In genomic region chr16:19093631-19094541, GRCh38 we compare ENCODE assay signal across 1 cellular context.
A peak's percentile ranks its signal among the peaks of the same experiment; 100 is the strongest.
TF ChIP-seq lines count a peak whose summit lies in the region.

No MANE protein-coding gene starts in this region.

TF ChIP-seq in HepG2, 621 proteins besides CTCF, POLR2A, EP300 and RAD21 (continued from another document and continues in another):
- TF ChIP-seq ZNF770 (CRISPR knock-in tag; IDR thresholded peaks at IDR 0.05) (no peak), SIX4 (CRISPR knock-in tag; IDR thresholded peaks at IDR 0.05) (0 out of 2 replicates have a peak, but pooled peaks have one; percentile 17), CREM (IDR thresholded peaks at IDR 0.05) (peak; percentile 30; the same call in 1 of the 2 replicates), CREM (CRISPR knock-in tag; IDR thresholded peaks at IDR 0.05) (no peak), HMGA1 (CRISPR knock-in tag; conservative IDR thresholded peaks at IDR 0.05) (no peak), KLF15 (CRISPR knock-in tag; IDR thresholded peaks at IDR 0.05; ENCODE audit: borderline replicate concordance) (no peak), ZNF230 (CRISPR knock-in tag; IDR thresholded peaks at IDR 0.05) (no peak), ZFP91 (CRISPR knock-in tag; IDR thresholded peaks at IDR 0.05; ENCODE audit: borderline replicate concordance) (no peak), DDIT3 (CRISPR knock-in tag; IDR thresholded peaks at IDR 0.05) (no peak), THAP8 (CRISPR knock-in tag; IDR thresholded peaks at IDR 0.05; ENCODE audit: borderline replicate concordance) (no peak), FOXP4 (CRISPR knock-in tag; IDR thresholded peaks at IDR 0.05) (peak; percentile 26; the same call in 1 of the 2 replicates), PPARG (CRISPR knock-in tag; conservative IDR thresholded peaks at IDR 0.05) (peak; percentile 85), MAZ (IDR thresholded peaks at IDR 0.05; ENCODE audit: borderline replicate concordance, low read depth, low read length) (peak; percentile 27; the same call in 1 of the 2 replicates), MAZ (CRISPR knock-in tag; IDR thresholded peaks at IDR 0.05; ENCODE audit: low read depth) (no peak; the same call in 1 of the 2 replicates), ELF3 (CRISPR knock-in tag; IDR thresholded peaks at IDR 0.05) (peak; percentile 55; the same call in 1 of the 2 replicates), TRIM24 (CRISPR knock-in tag; IDR thresholded peaks at IDR 0.05) (no peak), ZNF496 (CRISPR knock-in tag; IDR thresholded peaks at IDR 0.05; ENCODE audit: insufficient replicate concordance) (no peak), ZNF350 (CRISPR knock-in tag; IDR thresholded peaks at IDR 0.05; ENCODE audit: borderline replicate concordance, low read depth) (peak; percentile 25; the same call in 1 of the 2 replicates), ARHGAP35 (CRISPR knock-in tag; IDR thresholded peaks at IDR 0.05; ENCODE audit: borderline replicate concordance) (no peak), STAT6 (CRISPR knock-in tag; IDR thresholded peaks at IDR 0.05; ENCODE audit: borderline replicate concordance) (no peak), ZNF451 (CRISPR knock-in tag; IDR thresholded peaks at IDR 0.05) (no peak), ZNF274 (CRISPR knock-in tag; IDR thresholded peaks at IDR 0.05) (no peak), ZIK1 (CRISPR knock-in tag; IDR thresholded peaks at IDR 0.05; ENCODE audit: borderline replicate concordance, low read depth) (no peak), ARID4A (CRISPR knock-in tag; IDR thresholded peaks at IDR 0.05; ENCODE audit: borderline replicate concordance) (no peak; the same call in 1 of the 2 replicates), MTF1 (CRISPR knock-in tag; IDR thresholded peaks at IDR 0.05) (no peak), ZNF564 (CRISPR knock-in tag; IDR thresholded peaks at IDR 0.05) (no peak), PAF1 (CRISPR knock-in tag; IDR thresholded peaks at IDR 0.05) (no peak), SSRP1 (CRISPR knock-in tag; IDR thresholded peaks at IDR 0.05) (0 out of 2 replicates have a peak, but pooled peaks have one; percentile 41), ZKSCAN8 (CRISPR knock-in tag; IDR thresholded peaks at IDR 0.05; ENCODE audit: borderline replicate concordance) (no peak), ZSCAN30 (CRISPR knock-in tag; IDR thresholded peaks at IDR 0.05) (0 out of 2 replicates have a peak, but pooled peaks have one; percentile 24), PITX1 (CRISPR knock-in tag; IDR thresholded peaks at IDR 0.05) (peak; percentile 36), MLLT10 (CRISPR knock-in tag; IDR thresholded peaks at IDR 0.05) (no peak), ZNF704 (CRISPR knock-in tag; IDR thresholded peaks at IDR 0.05; ENCODE audit: borderline replicate concordance) (no peak), ZNF644 (CRISPR knock-in tag; IDR thresholded peaks at IDR 0.05; ENCODE audit: low read depth) (peak; percentile 83; the same call in 1 of the 2 replicates), GLI4 (CRISPR knock-in tag; IDR thresholded peaks at IDR 0.05; ENCODE audit: borderline replicate concordance) (no peak), JUN (CRISPR knock-in tag; IDR thresholded peaks at IDR 0.05) (no peak), GATA4 (IDR thresholded peaks at IDR 0.05; ENCODE audit: borderline replicate concordance, low read depth) (no peak)
